In the genomic region with DNA sequence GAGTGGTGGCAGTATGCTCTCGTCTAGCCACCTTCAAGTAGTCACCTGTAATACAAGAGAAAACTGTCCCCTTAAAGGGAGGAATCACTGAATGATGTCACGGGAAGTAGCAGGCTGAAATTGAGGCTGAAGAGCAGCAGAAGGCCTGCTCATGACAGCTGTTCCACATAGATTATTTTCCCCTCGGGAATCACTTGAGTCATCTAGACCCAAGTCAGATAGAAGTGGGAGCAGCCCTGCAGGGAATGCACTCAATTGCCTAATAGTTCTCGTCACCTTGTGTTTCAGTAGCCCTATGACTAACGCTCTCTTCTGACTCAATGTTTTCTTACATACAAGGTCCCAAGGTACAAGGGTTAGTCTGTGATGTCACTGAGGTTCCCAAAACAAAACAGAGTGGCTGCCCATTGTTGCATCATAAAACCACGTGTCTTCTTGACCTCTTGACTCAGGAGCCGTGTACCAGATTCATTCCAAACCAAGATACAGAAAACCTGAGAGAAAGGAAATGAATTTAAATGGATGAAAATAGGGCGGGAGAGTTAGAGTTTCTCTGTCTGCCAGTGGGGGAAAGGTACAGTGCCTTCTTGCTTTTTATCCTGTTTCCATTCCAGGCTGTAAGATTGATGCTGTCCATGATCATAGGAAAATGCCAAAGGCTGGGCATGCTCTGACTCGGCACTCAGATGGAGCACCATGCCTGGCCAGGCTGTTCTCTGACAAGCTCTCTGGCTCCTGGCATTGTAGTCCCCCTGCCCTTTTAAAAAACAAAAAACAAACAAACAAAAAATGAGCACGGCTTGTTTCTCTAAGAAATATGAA, we compare ENCODE assay signal across 1 cellular context.
TF ChIP-seq lines count a peak whose summit lies in the region.

No MANE protein-coding gene starts in this region.

TF ChIP-seq in HepG2, 621 proteins besides CTCF, POLR2A, EP300 and RAD21 (continued from another document):
- no peak for TF ChIP-seq FOXP4 (CRISPR knock-in tag; IDR thresholded peaks at IDR 0.05)
- TF ChIP-seq PHF20 (CRISPR knock-in tag; IDR thresholded peaks at IDR 0.05) = no peak
